ENCODE assay signal across 8 cellular contexts in the genomic region with DNA sequence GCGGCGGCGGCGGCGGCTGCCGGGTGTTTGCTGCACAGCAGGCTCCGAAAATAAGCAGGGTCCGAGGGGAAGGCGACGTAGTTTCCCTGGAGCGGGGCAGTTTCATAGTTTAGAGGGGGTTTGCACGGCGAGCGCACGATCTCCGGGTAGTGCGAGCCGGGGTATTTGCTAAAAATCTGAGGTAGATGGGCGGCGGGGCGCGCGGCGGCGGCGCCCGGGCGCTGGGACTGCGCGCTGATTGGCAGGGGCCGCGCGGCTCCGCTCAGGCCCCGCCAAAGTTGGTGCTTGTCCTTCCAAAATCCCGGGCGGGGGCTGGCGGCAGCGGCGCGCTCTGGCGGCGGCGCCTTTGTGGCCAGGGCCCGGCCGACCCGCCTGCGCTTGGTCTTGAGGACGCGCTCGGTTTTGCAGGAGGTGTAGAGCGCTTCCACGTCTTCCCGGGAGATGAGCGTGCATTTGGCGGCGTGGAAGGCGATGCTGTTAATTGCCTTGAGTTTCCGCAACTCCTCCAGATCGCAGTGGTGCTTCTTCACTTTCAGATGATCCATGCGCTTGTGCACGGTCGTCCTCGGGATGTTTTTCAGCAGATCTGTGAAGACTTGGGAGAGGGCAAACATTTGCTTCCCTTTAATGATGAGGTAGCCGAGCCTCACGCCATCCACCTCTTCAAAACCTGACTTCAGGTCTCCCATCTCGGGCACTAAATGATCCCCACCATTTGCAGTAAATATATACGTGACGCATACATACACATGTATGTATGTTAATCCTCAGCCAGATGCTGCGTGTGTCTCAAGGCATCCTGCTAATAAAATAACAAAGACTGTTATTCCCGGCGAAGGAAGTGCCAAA. TPM values are rescaled to one million over a fixed set of nuclear protein-coding genes. Genes with fewer than 3 reads are reported as not detected.
DNase-seq lines count a peak whose midpoint lies in the region; ATAC-seq and TF ChIP-seq lines count a peak whose summit lies in the region.

No MANE protein-coding gene starts in this region.

- H3K4me3 Mint-ChIP-seq in activated CD4-positive, alpha-beta T cell treated with anti-CD3 and anti-CD28 coated beads, Interleukin-2, amount 10 ng/mL, durations not matched to agents 24 days and 14 days = peak overlapping the region; percentile 87
- peak overlapping the region; percentile 85 to 98 for H3K4me3 Mint-ChIP-seq in activated T-cell treated with anti-CD3 and anti-CD28 coated beads, Interleukin-2, amount 50 U/mL, for 72 hours
- peak overlapping the region; percentile 78 for H3K4me3 Mint-ChIP-seq in osteocyte (ENCODE audit: unreplicated experiment)

- H3K27me3 ChIP-seq in GM23248 (replicated peaks; ENCODE audit: insufficient read depth) = no peaks in the 10 kb centered on the region

- H3K9ac ChIP-seq in GM23248 = peak overlapping the region; percentile 83

- peaks cover 23% of the 10 kb centered on the region for H3K4me1 ChIP-seq in GM23248 (ENCODE audit: insufficient read depth)

- DNase-seq in activated CD4-positive, alpha-beta T cell treated with anti-CD3 and anti-CD28 coated beads, Interleukin-2, amount 10 ng/mL, durations not matched to agents 24 days and 14 days = peak; percentile 80
- no peak for DNase-seq in activated CD4-positive, alpha-beta T cell treated with anti-CD3 and anti-CD28 coated beads, Interleukin-2, amount 50 U/mL, for 1 hour
- DNase-seq in GM23248 = peak; percentile 76
- DNase-seq in LNCaP clone FGC (ENCODE audit: low read depth) = peak; percentile 27
- peak; percentile 39 to 45 for DNase-seq in activated T-cell treated with anti-CD3 and anti-CD28 coated beads, Interleukin-2, amount 50 U/mL, for 72 hours
- DNase-seq in head of caudate nucleus = peak in 37 of 42 donors; percentile 49 to 84 (median 67)
- peak; percentile 54 for DNase-seq in osteocyte (ENCODE audit: extremely low spot score, unreplicated experiment)
- DNase-seq in NCI-H510A treated with DMSO at 0.1 percent for 48 hours (lab: John Stamatoyannopoulos, UW) = no peak

- in situ Hi-C loops in GM23248 (cut with MboI) = loop anchor here (25.0 kb wide), 1 partner anchor 720 kb away; no protein-coding TSS in a partner anchor

- 0 out of 2 replicates have a peak, but pooled peaks have one; percentile 9 for TF ChIP-seq CTCF in LNCaP clone FGC (IDR thresholded peaks at IDR 0.05; ENCODE audit: control insufficient read depth, extremely low read depth, insufficient read depth)
- no peak for TF ChIP-seq CTCF in osteocyte (IDR thresholded peaks at IDR 0.05)

- intact Hi-C loops in activated CD4-positive, alpha-beta T cell treated with anti-CD3 and anti-CD28 coated beads, Interleukin-2, amount 10 ng/mL, durations not matched to agents 24 days and 14 days (cut with micrococcal nuclease) = loop anchor here (5.0 to 10.0 kb wide), 7 partner anchors 435 to 1675 kb away; a partner anchor contains a TSS
- intact Hi-C loops in head of caudate nucleus (cut with DNase I) = no loop called here

- H3K27ac ChIP-seq in GM23248 = peak overlapping the region; percentile 30; the same call in 1 of the 2 replicates

- 1% methylated on average over 54 to 61 of the region's 72 CpGs for WGBS in GM23248 (ENCODE audit: low coverage in 1 of 2, low lambda C conversion rate in 2 of 2, missing lambda C conversion rate in 2 of 2), 2 experiments

- no peaks in the 10 kb centered on the region for H3K36me3 ChIP-seq in GM23248 (ENCODE audit: low read depth)

- H4K20me1 ChIP-seq in GM23248 (ENCODE audit: insufficient read depth) = no peaks in the 10 kb centered on the region

- no peaks in the 10 kb centered on the region for H3K9me2 ChIP-seq in GM23248 (ENCODE audit: insufficient read depth)

- peaks cover 30% of the 10 kb centered on the region for H3F3A ChIP-seq in GM23248 (ENCODE audit: insufficient read depth)

- H3K79me2 ChIP-seq in GM23248 (ENCODE audit: insufficient read depth) = no peaks in the 10 kb centered on the region

- H3K27me3 Mint-ChIP-seq in activated CD4-positive, alpha-beta T cell treated with anti-CD3 and anti-CD28 coated beads, Interleukin-2, amount 10 ng/mL, durations not matched to agents 24 days and 14 days = peaks cover 72% of the 10 kb centered on the region
- H3K27me3 Mint-ChIP-seq in activated T-cell treated with anti-CD3 and anti-CD28 coated beads, Interleukin-2, amount 50 U/mL, for 72 hours (ENCODE audit: low read depth) = peaks cover 71% of the 10 kb centered on the region
- H3K27me3 Mint-ChIP-seq in osteocyte (ENCODE audit: unreplicated experiment) = no peaks in the 10 kb centered on the region

- no peaks in the 10 kb centered on the region for H3K9me3 ChIP-seq in GM23248 (ENCODE audit: low read depth)

- H3K4me2 ChIP-seq in GM23248 (ENCODE audit: unreplicated experiment) = peak overlapping the region; percentile 95

- H3K27ac Mint-ChIP-seq in activated CD4-positive, alpha-beta T cell treated with anti-CD3 and anti-CD28 coated beads, Interleukin-2, amount 10 ng/mL, durations not matched to agents 24 days and 14 days = peak overlapping the region; percentile 45
- no peak overlapping the region for H3K27ac Mint-ChIP-seq in activated T-cell treated with anti-CD3 and anti-CD28 coated beads, Interleukin-2, amount 50 U/mL, for 72 hours
- peak overlapping the region; percentile 96 for H3K27ac Mint-ChIP-seq in osteocyte (ENCODE audit: unreplicated experiment)

- no peaks in the 10 kb centered on the region for H3K36me3 Mint-ChIP-seq in activated CD4-positive, alpha-beta T cell treated with anti-CD3 and anti-CD28 coated beads, Interleukin-2, amount 10 ng/mL, durations not matched to agents 24 days and 14 days (ENCODE audit: low read depth)
- H3K36me3 Mint-ChIP-seq in activated T-cell treated with anti-CD3 and anti-CD28 coated beads, Interleukin-2, amount 50 U/mL, for 72 hours (ENCODE audit: insufficient read depth in 2 of 2) = peaks cover 0 to 2% of the 10 kb centered on the region in 2 donors
- no peaks in the 10 kb centered on the region for H3K36me3 Mint-ChIP-seq in osteocyte (ENCODE audit: unreplicated experiment)

- H2AFZ ChIP-seq in GM23248 = peak overlapping the region; percentile 97

- H3K9me3 Mint-ChIP-seq in activated CD4-positive, alpha-beta T cell treated with anti-CD3 and anti-CD28 coated beads, Interleukin-2, amount 10 ng/mL, durations not matched to agents 24 days and 14 days = no peaks in the 10 kb centered on the region
- H3K9me3 Mint-ChIP-seq in activated T-cell treated with anti-CD3 and anti-CD28 coated beads, Interleukin-2, amount 50 U/mL, for 72 hours = no peaks in the 10 kb centered on the region
- H3K9me3 Mint-ChIP-seq in osteocyte (ENCODE audit: unreplicated experiment) = no peaks in the 10 kb centered on the region

- H3K4me3 ChIP-seq in GM23248 = peak overlapping the region; percentile 82
- peak overlapping the region; percentile 40 for H3K4me3 ChIP-seq in LNCaP clone FGC (ENCODE audit: low read depth, low read length)

- H3K4me1 Mint-ChIP-seq in activated CD4-positive, alpha-beta T cell treated with anti-CD3 and anti-CD28 coated beads, Interleukin-2, amount 10 ng/mL, durations not matched to agents 24 days and 14 days = peaks cover 40% of the 10 kb centered on the region
- H3K4me1 Mint-ChIP-seq in activated T-cell treated with anti-CD3 and anti-CD28 coated beads, Interleukin-2, amount 50 U/mL, for 72 hours (ENCODE audit: low read depth) = peaks cover 33% of the 10 kb centered on the region
- H3K4me1 Mint-ChIP-seq in osteocyte (ENCODE audit: unreplicated experiment) = peaks cover 68% of the 10 kb centered on the region

- ATAC-seq in activated T-cell treated with anti-CD3 and anti-CD28 coated beads, Interleukin-2, amount 50 U/mL, for 72 hours (replicated peaks in 1 of 2) = peak; percentile 58 to 64

RNA-seq across cellular contexts. Expression of a gene that starts 8.1 kb away (rescaled TPM):
- total RNA-seq in activated CD4-positive, alpha-beta T cell treated with anti-CD3 and anti-CD28 coated beads, Interleukin-2, amount 10 ng/mL, durations not matched to agents 24 days and 14 days = 0.02 and 0.16 TPM in 2 replicates
- total RNA-seq in GM23248 (2014; rRNA removed; shearing (Covaris generic)) = not detected in 2 replicates
- 0.18 and 0.80 TPM in 2 replicates for polyA plus RNA-seq in GM23248 (2016; fragmentation: Nextera tagmentation; extraction: Ambion mirVana)
- under 1 TPM; 0.23 to 0.41 TPM for total RNA-seq in activated T-cell treated with anti-CD3 and anti-CD28 coated beads, Interleukin-2, amount 50 U/mL, for 72 hours
- 4.3 and 4.9 TPM in 2 replicates for total RNA-seq in osteocyte

RNA-seq across cellular contexts. Expression of a gene that starts 16.7 kb away (rescaled TPM):
- 40.2 and 42.0 TPM in 2 replicates for total RNA-seq in activated CD4-positive, alpha-beta T cell treated with anti-CD3 and anti-CD28 coated beads, Interleukin-2, amount 10 ng/mL, durations not matched to agents 24 days and 14 days
- total RNA-seq in GM23248 (2014; rRNA removed; shearing (Covaris generic)) = 16.1 and 19.8 TPM in 2 replicates
- polyA plus RNA-seq in GM23248 (2016; fragmentation: Nextera tagmentation; extraction: Ambion mirVana) = 8.9 and 10.1 TPM in 2 replicates
- 10 to 100 TPM; 45.4 to 46.0 TPM for total RNA-seq in activated T-cell treated with anti-CD3 and anti-CD28 coated beads, Interleukin-2, amount 50 U/mL, for 72 hours
- 43.9 and 56.5 TPM in 2 replicates for total RNA-seq in osteocyte

Comparison
In these comparisons a context has a peak if more than half of its experiments do, and no peak if none do; other contexts are left out.
1. DNase-seq: peak in activated CD4-positive, alpha-beta T cell treated with anti-CD3 and anti-CD28 coated beads, Interleukin-2, amount 10 ng/mL, durations not matched to agents 24 days and 14 days (single experiment), GM23248 (single experiment), LNCaP clone FGC (single experiment), activated T-cell treated with anti-CD3 and anti-CD28 coated beads, Interleukin-2, amount 50 U/mL, for 72 hours (2 of 2), head of caudate nucleus (37 of 42) and osteocyte (single experiment); none in activated CD4-positive, alpha-beta T cell treated with anti-CD3 and anti-CD28 coated beads, Interleukin-2, amount 50 U/mL, for 1 hour (single experiment) and NCI-H510A treated with DMSO at 0.1 percent for 48 hours (single experiment).
2. Peak in every context shown above with its lines, with median percentiles within 50 percentile points of each other: H3K4me3 Mint-ChIP-seq.